1 cellular context compared by ENCODE assay signal in the genomic region with DNA sequence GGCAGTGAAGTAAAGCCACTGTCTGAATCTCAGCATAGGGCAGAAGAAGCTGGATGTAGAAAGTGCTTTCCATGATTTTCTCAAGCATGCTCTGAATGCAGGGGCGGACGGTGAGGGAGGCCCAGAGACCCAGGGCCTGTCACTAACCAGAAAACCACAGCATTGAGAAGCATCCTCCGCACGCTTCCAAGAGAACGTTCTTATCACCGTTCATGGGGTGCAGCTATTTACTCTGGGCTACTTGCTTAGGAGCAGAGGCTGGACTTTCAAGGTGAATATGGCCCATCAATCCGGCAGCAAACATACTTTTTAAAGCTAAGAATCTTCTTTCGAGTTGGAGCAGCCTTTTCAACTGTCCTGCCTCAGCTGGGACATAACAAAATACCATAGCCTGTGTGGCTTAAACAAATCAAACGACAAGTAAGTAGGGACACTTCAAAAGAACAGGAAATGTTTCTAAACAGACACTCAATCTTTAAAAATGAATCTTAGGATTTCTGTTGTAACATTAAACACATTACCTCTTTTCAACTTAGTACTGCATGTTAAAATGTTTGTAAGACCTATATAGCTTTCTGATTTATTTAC.
TF ChIP-seq lines count a peak whose summit lies in the region.

No MANE protein-coding gene starts in this region.

TF ChIP-seq in GM23338, 12 proteins besides CTCF, POLR2A, EP300 and RAD21:
- TF ChIP-seq ZNF462 (CRISPR knock-in tag; IDR thresholded peaks at IDR 0.05) = no peak
- TF ChIP-seq, protein P1, sequence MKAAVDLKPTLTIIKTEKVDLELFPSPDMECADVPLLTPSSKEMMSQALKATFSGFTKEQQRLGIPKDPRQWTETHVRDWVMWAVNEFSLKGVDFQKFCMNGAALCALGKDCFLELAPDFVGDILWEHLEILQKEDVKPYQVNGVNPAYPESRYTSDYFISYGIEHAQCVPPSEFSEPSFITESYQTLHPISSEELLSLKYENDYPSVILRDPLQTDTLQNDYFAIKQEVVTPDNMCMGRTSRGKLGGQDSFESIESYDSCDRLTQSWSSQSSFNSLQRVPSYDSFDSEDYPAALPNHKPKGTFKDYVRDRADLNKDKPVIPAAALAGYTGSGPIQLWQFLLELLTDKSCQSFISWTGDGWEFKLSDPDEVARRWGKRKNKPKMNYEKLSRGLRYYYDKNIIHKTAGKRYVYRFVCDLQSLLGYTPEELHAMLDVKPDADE (IDR thresholded peaks at IDR 0.05) = no peak
- TF ChIP-seq REST (IDR thresholded peaks at IDR 0.05; ENCODE audit: unreplicated experiment) = no peak
- no peak for TF ChIP-seq STAT1 (IDR thresholded peaks at IDR 0.05; ENCODE audit: unreplicated experiment)
- no peak for TF ChIP-seq JUNB (IDR thresholded peaks at IDR 0.05; ENCODE audit: unreplicated experiment)
- no peak for TF ChIP-seq CREB1 (CRISPR knock-in tag; IDR thresholded peaks at IDR 0.05; ENCODE audit: low read depth)
- TF ChIP-seq ZNF331 (CRISPR knock-in tag; IDR thresholded peaks at IDR 0.05; ENCODE audit: low read depth) = no peak
- no peak for TF ChIP-seq NANOG (IDR thresholded peaks at IDR 0.05; ENCODE audit: borderline replicate concordance)
- no peak for TF ChIP-seq POLR2AphosphoS5 (IDR thresholded peaks at IDR 0.05; ENCODE audit: low read depth)
- TF ChIP-seq EZH2 (IDR thresholded peaks at IDR 0.05; ENCODE audit: low read depth, unreplicated experiment) = no peak
